2 cellular contexts compared by ENCODE assay signal in the genomic region with DNA sequence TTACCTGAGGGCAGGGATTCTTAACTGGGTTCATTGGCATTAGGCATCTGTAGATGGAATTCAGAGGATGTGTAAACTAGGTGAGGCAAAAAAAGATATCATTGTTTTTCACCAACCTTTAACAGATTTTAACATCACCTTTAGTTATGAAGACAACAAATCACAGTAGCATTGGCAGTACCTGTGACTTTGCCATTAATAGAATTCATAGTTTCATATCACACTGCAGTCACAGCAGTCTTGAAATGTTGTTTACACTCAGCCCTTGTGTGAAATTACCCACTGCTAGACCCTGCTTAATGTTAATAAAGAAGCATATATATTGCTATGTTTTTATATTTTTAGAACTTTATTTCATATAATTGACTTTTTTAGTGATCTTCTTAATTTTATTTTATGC.
TF ChIP-seq lines count a peak whose summit lies in the region.

No MANE protein-coding gene starts in this region.

TF ChIP-seq in HCT116, 20 proteins besides CTCF, POLR2A, EP300 and RAD21 (continued from another document):
- TF ChIP-seq REST (IDR thresholded peaks at IDR 0.05; ENCODE audit: low read depth) (no peak), SRF (IDR thresholded peaks at IDR 0.05; ENCODE audit: low read depth) (no peak), EZH2 (IDR thresholded peaks at IDR 0.05) (no peak), ELF1 (IDR thresholded peaks at IDR 0.05; ENCODE audit: borderline replicate concordance, low read depth) (no peak), SP1 (IDR thresholded peaks at IDR 0.05; ENCODE audit: low read depth) (no peak), JUND (IDR thresholded peaks at IDR 0.05) (no peak), CBX3 (IDR thresholded peaks at IDR 0.05; ENCODE audit: low read depth) (no peak)
- TF ChIP-seq, protein P1, sequence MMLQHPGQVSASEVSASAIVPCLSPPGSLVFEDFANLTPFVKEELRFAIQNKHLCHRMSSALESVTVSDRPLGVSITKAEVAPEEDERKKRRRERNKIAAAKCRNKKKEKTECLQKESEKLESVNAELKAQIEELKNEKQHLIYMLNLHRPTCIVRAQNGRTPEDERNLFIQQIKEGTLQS (IDR thresholded peaks at IDR 0.05) = no peak

TF ChIP-seq in WTC11, 78 proteins besides CTCF, POLR2A, EP300 and RAD21 (continued from another document):
- TF ChIP-seq, protein P2, sequence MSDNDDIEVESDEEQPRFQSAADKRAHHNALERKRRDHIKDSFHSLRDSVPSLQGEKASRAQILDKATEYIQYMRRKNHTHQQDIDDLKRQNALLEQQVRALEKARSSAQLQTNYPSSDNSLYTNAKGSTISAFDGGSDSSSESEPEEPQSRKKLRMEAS (CRISPR knock-in tag; IDR thresholded peaks at IDR 0.05) = no peak
- TF ChIP-seq AR (CRISPR knock-in tag; IDR thresholded peaks at IDR 0.05) = no peak
- TF ChIP-seq CREM (CRISPR knock-in tag; IDR thresholded peaks at IDR 0.05) = no peak
- TF ChIP-seq ELF4 (CRISPR knock-in tag; IDR thresholded peaks at IDR 0.05; ENCODE audit: low read depth) = no peak
- no peak for TF ChIP-seq ZNF232 (CRISPR knock-in tag; IDR thresholded peaks at IDR 0.05)
- TF ChIP-seq ZNF281 (CRISPR knock-in tag; IDR thresholded peaks at IDR 0.05) = no peak
- TF ChIP-seq, protein P3, sequence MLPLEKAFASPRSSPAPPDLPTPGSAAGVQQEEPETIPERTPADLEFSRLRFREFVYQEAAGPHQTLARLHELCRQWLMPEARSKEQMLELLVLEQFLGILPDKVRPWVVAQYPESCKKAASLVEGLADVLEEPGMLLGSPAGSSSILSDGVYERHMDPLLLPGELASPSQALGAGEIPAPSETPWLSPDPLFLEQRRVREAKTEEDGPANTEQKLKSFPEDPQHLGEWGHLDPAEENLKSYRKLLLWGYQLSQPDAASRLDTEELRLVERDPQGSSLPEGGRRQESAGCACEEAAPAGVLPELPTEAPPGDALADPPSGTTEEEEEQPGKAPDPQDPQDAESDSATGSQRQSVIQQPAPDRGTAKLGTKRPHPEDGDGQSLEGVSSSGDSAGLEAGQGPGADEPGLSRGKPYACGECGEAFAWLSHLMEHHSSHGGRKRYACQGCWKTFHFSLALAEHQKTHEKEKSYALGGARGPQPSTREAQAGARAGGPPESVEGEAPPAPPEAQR (CRISPR knock-in tag; IDR thresholded peaks at IDR 0.05) = no peak
- no peak for TF ChIP-seq ZNF532 (CRISPR knock-in tag; IDR thresholded peaks at IDR 0.05; ENCODE audit: borderline replicate concordance)
- TF ChIP-seq, protein P4, sequence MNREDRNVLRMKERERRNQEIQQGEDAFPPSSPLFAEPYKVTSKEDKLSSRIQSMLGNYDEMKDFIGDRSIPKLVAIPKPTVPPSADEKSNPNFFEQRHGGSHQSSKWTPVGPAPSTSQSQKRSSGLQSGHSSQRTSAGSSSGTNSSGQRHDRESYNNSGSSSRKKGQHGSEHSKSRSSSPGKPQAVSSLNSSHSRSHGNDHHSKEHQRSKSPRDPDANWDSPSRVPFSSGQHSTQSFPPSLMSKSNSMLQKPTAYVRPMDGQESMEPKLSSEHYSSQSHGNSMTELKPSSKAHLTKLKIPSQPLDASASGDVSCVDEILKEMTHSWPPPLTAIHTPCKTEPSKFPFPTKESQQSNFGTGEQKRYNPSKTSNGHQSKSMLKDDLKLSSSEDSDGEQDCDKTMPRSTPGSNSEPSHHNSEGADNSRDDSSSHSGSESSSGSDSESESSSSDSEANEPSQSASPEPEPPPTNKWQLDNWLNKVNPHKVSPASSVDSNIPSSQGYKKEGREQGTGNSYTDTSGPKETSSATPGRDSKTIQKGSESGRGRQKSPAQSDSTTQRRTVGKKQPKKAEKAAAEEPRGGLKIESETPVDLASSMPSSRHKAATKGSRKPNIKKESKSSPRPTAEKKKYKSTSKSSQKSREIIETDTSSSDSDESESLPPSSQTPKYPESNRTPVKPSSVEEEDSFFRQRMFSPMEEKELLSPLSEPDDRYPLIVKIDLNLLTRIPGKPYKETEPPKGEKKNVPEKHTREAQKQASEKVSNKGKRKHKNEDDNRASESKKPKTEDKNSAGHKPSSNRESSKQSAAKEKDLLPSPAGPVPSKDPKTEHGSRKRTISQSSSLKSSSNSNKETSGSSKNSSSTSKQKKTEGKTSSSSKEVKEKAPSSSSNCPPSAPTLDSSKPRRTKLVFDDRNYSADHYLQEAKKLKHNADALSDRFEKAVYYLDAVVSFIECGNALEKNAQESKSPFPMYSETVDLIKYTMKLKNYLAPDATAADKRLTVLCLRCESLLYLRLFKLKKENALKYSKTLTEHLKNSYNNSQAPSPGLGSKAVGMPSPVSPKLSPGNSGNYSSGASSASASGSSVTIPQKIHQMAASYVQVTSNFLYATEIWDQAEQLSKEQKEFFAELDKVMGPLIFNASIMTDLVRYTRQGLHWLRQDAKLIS (CRISPR knock-in tag; IDR thresholded peaks at IDR 0.05; ENCODE audit: borderline replicate concordance) = no peak
- no peak for TF ChIP-seq NFYB (CRISPR knock-in tag; conservative IDR thresholded peaks at IDR 0.05; ENCODE audit: low read depth)
- TF ChIP-seq ZNF425 (CRISPR knock-in tag; conservative IDR thresholded peaks at IDR 0.05) = no peak
- TF ChIP-seq, protein P5, sequence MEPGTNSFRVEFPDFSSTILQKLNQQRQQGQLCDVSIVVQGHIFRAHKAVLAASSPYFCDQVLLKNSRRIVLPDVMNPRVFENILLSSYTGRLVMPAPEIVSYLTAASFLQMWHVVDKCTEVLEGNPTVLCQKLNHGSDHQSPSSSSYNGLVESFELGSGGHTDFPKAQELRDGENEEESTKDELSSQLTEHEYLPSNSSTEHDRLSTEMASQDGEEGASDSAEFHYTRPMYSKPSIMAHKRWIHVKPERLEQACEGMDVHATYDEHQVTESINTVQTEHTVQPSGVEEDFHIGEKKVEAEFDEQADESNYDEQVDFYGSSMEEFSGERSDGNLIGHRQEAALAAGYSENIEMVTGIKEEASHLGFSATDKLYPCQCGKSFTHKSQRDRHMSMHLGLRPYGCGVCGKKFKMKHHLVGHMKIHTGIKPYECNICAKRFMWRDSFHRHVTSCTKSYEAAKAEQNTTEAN (CRISPR knock-in tag; IDR thresholded peaks at IDR 0.05) = no peak
